13 cellular contexts compared by ENCODE assay signal in the genomic region with DNA sequence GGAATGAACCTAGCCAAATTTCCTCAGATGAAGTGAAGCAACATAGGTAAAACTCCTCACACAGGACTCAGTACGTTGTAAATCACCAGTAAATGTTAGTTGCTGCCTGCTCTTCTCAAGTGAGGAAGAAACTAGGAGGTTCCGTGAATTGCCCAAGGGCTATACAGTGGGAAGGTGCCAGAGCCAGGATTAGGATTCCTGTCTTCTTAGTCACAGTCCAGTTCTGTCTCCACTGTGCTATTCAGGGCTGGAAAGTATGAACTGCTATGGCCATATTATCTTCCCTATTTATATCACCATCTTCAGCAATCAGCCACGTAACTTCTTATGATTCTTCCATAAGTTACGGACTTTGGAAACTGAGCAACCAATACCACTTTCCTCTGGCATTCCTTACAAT.
A peak's percentile ranks its signal among the peaks of the same experiment; 100 is the strongest.
DNase-seq lines count a peak whose midpoint lies in the region; ATAC-seq and TF ChIP-seq lines count a peak whose summit lies in the region.
"Had no signal": no experiment of that assay in that cellular context is flagged by ENCODE, and none has a peak within 500 bp of the region (broad histone marks: within the 10 kb centered on the region; RNA-seq: fewer than 3 reads in every experiment).

No MANE protein-coding gene starts in this region.

- CTCF ChIA-PET in CD8-positive, alpha-beta T cell (lab: Charles Lee), result interaction anchor here (1.6 to 23.9 kb wide), 2 partner anchors 105 to 187 kb away, joined by 3 to 677 read pairs; no protein-coding TSS in a partner anchor

- no peak overlapping the region for H3K14ac ChIP-seq in mesenchymal stem cell (ENCODE audit: low read length in 2 of 2)

- no peak overlapping the region for H3K27ac ChIP-seq in mesenchymal stem cell (ENCODE audit: low read length, poor library complexity, severe bottlenecking)
- no peak overlapping the region for H3K27ac ChIP-seq in CD8-positive, alpha-beta T cell (ENCODE audit: low read depth, low read length)

- peaks cover 31% of the 10 kb centered on the region for H3K4me1 Mint-ChIP-seq in chondrocyte (ENCODE audit: low read depth)
- H3K4me1 Mint-ChIP-seq in CD8-positive, alpha-beta T cell (ENCODE audit: low read depth), result peaks cover 21% of the 10 kb centered on the region

- no peak overlapping the region for H4K91ac ChIP-seq in mesenchymal stem cell (ENCODE audit: low read length)

- H3K4me1 ChIP-seq in mesenchymal stem cell (ENCODE audit: control insufficient read depth, insufficient read depth, low read depth, low read length), result no peaks in the 10 kb centered on the region
- H3K4me1 ChIP-seq in CD8-positive, alpha-beta T cell (ENCODE audit: insufficient read depth, low read length), result peaks cover 12% of the 10 kb centered on the region

- no peak overlapping the region for H3K4me3 Mint-ChIP-seq in chondrocyte (ENCODE audit: unreplicated experiment)
- no peak overlapping the region for H3K4me3 Mint-ChIP-seq in CD8-positive, alpha-beta T cell
- H3K4me3 Mint-ChIP-seq: activated CD4-positive, alpha-beta T cell treated with anti-CD3 and anti-CD28 coated beads, Interleukin-2, amount 10 ng/mL, durations not matched to agents 7 days and 5 days; activated naive CD4-positive, alpha-beta T cell treated with anti-CD3 and anti-CD28 coated beads for 36 hours; CD14-positive monocyte; immature natural killer cell had no signal

- H2BK12ac ChIP-seq in mesenchymal stem cell (ENCODE audit: low read length in 2 of 2), result no peak overlapping the region

- no peaks in the 10 kb centered on the region for H3K36me3 Mint-ChIP-seq in chondrocyte (ENCODE audit: low read depth)
- H3K36me3 Mint-ChIP-seq in CD8-positive, alpha-beta T cell, result no peaks in the 10 kb centered on the region
- H3K36me3 Mint-ChIP-seq: CD14-positive monocyte, immature natural killer cell had no signal

- no peak overlapping the region for H3K9ac ChIP-seq in mesenchymal stem cell (ENCODE audit: low read length)

- H3K18ac ChIP-seq in mesenchymal stem cell (ENCODE audit: low read depth in 1 of 2, low read length in 2 of 2), result no peak overlapping the region

- no peak overlapping the region for H2BK5ac ChIP-seq in mesenchymal stem cell (ENCODE audit: low read depth, low read length, poor library complexity, severe bottlenecking)

- H3K27ac Mint-ChIP-seq in chondrocyte (ENCODE audit: unreplicated experiment), result peak overlapping the region; percentile 41
- H3K27ac Mint-ChIP-seq in CD8-positive, alpha-beta T cell, result no peak overlapping the region
- H3K27ac Mint-ChIP-seq: activated naive CD4-positive, alpha-beta T cell treated with anti-CD3 and anti-CD28 coated beads for 36 hours; CD14-positive monocyte; immature natural killer cell had no signal

- H2AK5ac ChIP-seq in mesenchymal stem cell (ENCODE audit: low read length, severe bottlenecking), result no peak overlapping the region

- H3K4me3 ChIP-seq in AG09309 (ENCODE audit: control insufficient read depth, low read depth, low read length) (no peak overlapping the region), MG63 (no peak overlapping the region), mesenchymal stem cell (ENCODE audit: insufficient read depth in 1 of 2, low read depth in 1 of 2, low read length in 2 of 2) (no peak overlapping the region)
- H3K4me3 ChIP-seq in CD8-positive, alpha-beta T cell (ENCODE audit: low read depth, low read length), result no peak overlapping the region

- peak; percentile 96 for DNase-seq in AG09309 (ENCODE audit: low read depth)
- peak; percentile 77 for DNase-seq in MG63
- no peak for DNase-seq in chondrocyte (ENCODE audit: low spot score)
- DNase-seq in mesenchymal stem cell, result peak; percentile 74
- DNase-seq in NCI-H1436 (lab: John Stamatoyannopoulos, UW), result no peak
- DNase-seq in NOMO-1 treated with dmso at 0.1 percent for 144 hours (lab: John Stamatoyannopoulos, UW; ENCODE audit: unreplicated experiment), result no peak
- DNase-seq in NCI-H1930 (lab: John Stamatoyannopoulos, UW), result no peak
- DNase-seq in CD8-positive, alpha-beta T cell, result no peak
- DNase-seq: activated CD4-positive, alpha-beta T cell treated with anti-CD3 and anti-CD28 coated beads, Interleukin-2, amount 10 ng/mL, durations not matched to agents 7 days and 5 days; activated naive CD4-positive, alpha-beta T cell treated with anti-CD3 and anti-CD28 coated beads for 36 hours; effector CD4-positive, alpha-beta T cell; immature natural killer cell had no signal

- H3K27me3 ChIP-seq in MG63 (no peaks in the 10 kb centered on the region), mesenchymal stem cell (ENCODE audit: control insufficient read depth in 1 of 2, insufficient read depth in 1 of 2, low read length in 2 of 2) (no peaks in the 10 kb centered on the region)
- no peaks in the 10 kb centered on the region for H3K27me3 ChIP-seq in CD8-positive, alpha-beta T cell (ENCODE audit: insufficient read depth, low read length)

- no peaks in the 10 kb centered on the region for H3K36me3 ChIP-seq in MG63
- no peaks in the 10 kb centered on the region for H3K36me3 ChIP-seq in mesenchymal stem cell (ENCODE audit: control insufficient read depth in 1 of 2, insufficient read depth in 2 of 2, low read depth in 1 of 2, low read length in 2 of 2)
- no peaks in the 10 kb centered on the region for H3K36me3 ChIP-seq in CD8-positive, alpha-beta T cell (ENCODE audit: insufficient read depth, low read length)

- H2AFZ ChIP-seq in mesenchymal stem cell (ENCODE audit: low read depth, low read length), result no peak overlapping the region

- no peak overlapping the region for H3K4ac ChIP-seq in mesenchymal stem cell (ENCODE audit: low read depth in 1 of 2, low read length in 2 of 2)

- 78% methylated on average over 4 of the region's 4 CpGs for WGBS in mesenchymal stem cell

- intact Hi-C loops in CD8-positive, alpha-beta T cell (cut with DNase I, micrococcal nuclease), result no loop called here

- POLR2A ChIA-PET in CD8-positive, alpha-beta T cell (lab: Charles Lee), result no interaction called here

- H2BK15ac ChIP-seq in mesenchymal stem cell (ENCODE audit: low read depth, poor library complexity, severe bottlenecking), result no peak overlapping the region

- H2BK120ac ChIP-seq in mesenchymal stem cell (ENCODE audit: low read depth, low read length), result no peak overlapping the region

- H3K23ac ChIP-seq in mesenchymal stem cell (ENCODE audit: low read length in 2 of 2), result no peak overlapping the region

- H3K9me3 ChIP-seq in MG63 (no peaks in the 10 kb centered on the region), mesenchymal stem cell (ENCODE audit: control insufficient read depth, low read length) (no peaks in the 10 kb centered on the region)
- no peaks in the 10 kb centered on the region for H3K9me3 ChIP-seq in CD8-positive, alpha-beta T cell (ENCODE audit: low read length)

- TF ChIP-seq CTCF in AG09309 (IDR thresholded peaks at IDR 0.05; ENCODE audit: control insufficient read depth, insufficient read depth, low read depth, low read length, missing control alignments) (no peak), chondrocyte (IDR thresholded peaks at IDR 0.05) (no peak)
- no peak for TF ChIP-seq CTCF in CD8-positive, alpha-beta T cell (IDR thresholded peaks at IDR 0.05)

- no peak for ATAC-seq in CD8-positive, alpha-beta T cell

- no peaks in the 10 kb centered on the region for H3K27me3 Mint-ChIP-seq in chondrocyte (ENCODE audit: low read depth)
- H3K27me3 Mint-ChIP-seq in CD8-positive, alpha-beta T cell (ENCODE audit: low read depth), result no peaks in the 10 kb centered on the region
- H3K27me3 Mint-ChIP-seq: activated CD4-positive, alpha-beta T cell treated with anti-CD3 and anti-CD28 coated beads, Interleukin-2, amount 10 ng/mL, durations not matched to agents 7 days and 5 days had no signal

- H3K79me1 ChIP-seq in mesenchymal stem cell (replicated peaks; ENCODE audit: low read length, poor library complexity, severe bottlenecking), result no peaks in the 10 kb centered on the region

- H3K4me2 ChIP-seq in mesenchymal stem cell (ENCODE audit: low read length, poor library complexity, severe bottlenecking), result no peak overlapping the region

- no peaks in the 10 kb centered on the region for H3K9me3 Mint-ChIP-seq in chondrocyte (ENCODE audit: low read depth)
- no peaks in the 10 kb centered on the region for H3K9me3 Mint-ChIP-seq in CD8-positive, alpha-beta T cell
- H3K9me3 Mint-ChIP-seq: activated naive CD4-positive, alpha-beta T cell treated with anti-CD3 and anti-CD28 coated beads for 36 hours had no signal

- no peak overlapping the region for H4K8ac ChIP-seq in mesenchymal stem cell (ENCODE audit: low read length)

Comparison
In these comparisons a context has a peak if more than half of its experiments do, and no peak if none do; other contexts are left out.
1. DNase-seq: peak in AG09309 (single experiment), MG63 (single experiment) and mesenchymal stem cell (single experiment); none in chondrocyte (single experiment), NCI-H1436 (single experiment), NOMO-1 treated with dmso at 0.1 percent for 144 hours (single experiment), NCI-H1930 (0 of 2) and CD8-positive, alpha-beta T cell (0 of 7).